2 cellular contexts compared by ENCODE assay signal in genomic region chr11:61598383-61598782, GRCh38.
TF ChIP-seq lines count a peak whose summit lies in the region.

No MANE protein-coding gene starts in this region.

TF ChIP-seq in SK-N-SH treated with all-trans-retinoic acid at 6 μM for 48 hours, 23 proteins besides CTCF, POLR2A, EP300 and RAD21:
- TF ChIP-seq CREB5 (CRISPR knock-in tag; IDR thresholded peaks at IDR 0.05; ENCODE audit: low read depth), result no peak
- TF ChIP-seq ZFP3 (CRISPR knock-in tag; IDR thresholded peaks at IDR 0.05), result peak; percentile 70; the same call in 1 of the 2 replicates

TF ChIP-seq in SK-N-SH, 30 proteins besides CTCF, POLR2A, EP300 and RAD21 (continued from another document):
- TF ChIP-seq SMC3 (IDR thresholded peaks at IDR 0.05; ENCODE audit: low read depth, low read length) (no peak), EZH2phosphoT487 (IDR thresholded peaks at IDR 0.05; ENCODE audit: borderline replicate concordance, low read depth) (no peak), PBX3 (IDR thresholded peaks at IDR 0.05) (no peak), USF1 (IDR thresholded peaks at IDR 0.05; ENCODE audit: borderline replicate concordance, low read depth) (no peak), MXI1 (IDR thresholded peaks at IDR 0.05; ENCODE audit: low read depth, low read length) (no peak), JUND (IDR thresholded peaks at IDR 0.05) (no peak)
